In the genomic region with DNA sequence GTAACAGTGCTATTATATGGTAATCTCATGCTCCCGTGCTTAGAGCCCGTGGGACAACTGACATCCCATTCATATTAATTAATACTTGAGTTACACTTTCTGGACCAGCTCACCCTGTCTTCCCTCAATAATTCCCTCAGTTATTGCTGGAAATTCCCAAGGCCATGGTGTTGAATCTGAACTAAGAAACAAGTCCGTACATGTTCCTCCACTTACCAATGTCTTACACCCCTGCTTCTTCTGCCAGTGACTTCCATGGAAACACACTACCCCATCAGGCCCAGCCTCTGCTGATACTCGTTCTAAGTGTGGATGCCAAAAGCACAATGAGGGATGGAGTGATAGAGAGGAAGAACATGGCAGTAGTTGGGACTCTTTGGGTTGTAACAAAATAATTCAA, we compare ENCODE assay signal across 1 cellular context.
TF ChIP-seq lines count a peak whose summit lies in the region.

No MANE protein-coding gene starts in this region.

TF ChIP-seq in H1, 55 proteins besides CTCF, POLR2A, EP300 and RAD21 (continued from another document):
- TF ChIP-seq, protein P1, sequence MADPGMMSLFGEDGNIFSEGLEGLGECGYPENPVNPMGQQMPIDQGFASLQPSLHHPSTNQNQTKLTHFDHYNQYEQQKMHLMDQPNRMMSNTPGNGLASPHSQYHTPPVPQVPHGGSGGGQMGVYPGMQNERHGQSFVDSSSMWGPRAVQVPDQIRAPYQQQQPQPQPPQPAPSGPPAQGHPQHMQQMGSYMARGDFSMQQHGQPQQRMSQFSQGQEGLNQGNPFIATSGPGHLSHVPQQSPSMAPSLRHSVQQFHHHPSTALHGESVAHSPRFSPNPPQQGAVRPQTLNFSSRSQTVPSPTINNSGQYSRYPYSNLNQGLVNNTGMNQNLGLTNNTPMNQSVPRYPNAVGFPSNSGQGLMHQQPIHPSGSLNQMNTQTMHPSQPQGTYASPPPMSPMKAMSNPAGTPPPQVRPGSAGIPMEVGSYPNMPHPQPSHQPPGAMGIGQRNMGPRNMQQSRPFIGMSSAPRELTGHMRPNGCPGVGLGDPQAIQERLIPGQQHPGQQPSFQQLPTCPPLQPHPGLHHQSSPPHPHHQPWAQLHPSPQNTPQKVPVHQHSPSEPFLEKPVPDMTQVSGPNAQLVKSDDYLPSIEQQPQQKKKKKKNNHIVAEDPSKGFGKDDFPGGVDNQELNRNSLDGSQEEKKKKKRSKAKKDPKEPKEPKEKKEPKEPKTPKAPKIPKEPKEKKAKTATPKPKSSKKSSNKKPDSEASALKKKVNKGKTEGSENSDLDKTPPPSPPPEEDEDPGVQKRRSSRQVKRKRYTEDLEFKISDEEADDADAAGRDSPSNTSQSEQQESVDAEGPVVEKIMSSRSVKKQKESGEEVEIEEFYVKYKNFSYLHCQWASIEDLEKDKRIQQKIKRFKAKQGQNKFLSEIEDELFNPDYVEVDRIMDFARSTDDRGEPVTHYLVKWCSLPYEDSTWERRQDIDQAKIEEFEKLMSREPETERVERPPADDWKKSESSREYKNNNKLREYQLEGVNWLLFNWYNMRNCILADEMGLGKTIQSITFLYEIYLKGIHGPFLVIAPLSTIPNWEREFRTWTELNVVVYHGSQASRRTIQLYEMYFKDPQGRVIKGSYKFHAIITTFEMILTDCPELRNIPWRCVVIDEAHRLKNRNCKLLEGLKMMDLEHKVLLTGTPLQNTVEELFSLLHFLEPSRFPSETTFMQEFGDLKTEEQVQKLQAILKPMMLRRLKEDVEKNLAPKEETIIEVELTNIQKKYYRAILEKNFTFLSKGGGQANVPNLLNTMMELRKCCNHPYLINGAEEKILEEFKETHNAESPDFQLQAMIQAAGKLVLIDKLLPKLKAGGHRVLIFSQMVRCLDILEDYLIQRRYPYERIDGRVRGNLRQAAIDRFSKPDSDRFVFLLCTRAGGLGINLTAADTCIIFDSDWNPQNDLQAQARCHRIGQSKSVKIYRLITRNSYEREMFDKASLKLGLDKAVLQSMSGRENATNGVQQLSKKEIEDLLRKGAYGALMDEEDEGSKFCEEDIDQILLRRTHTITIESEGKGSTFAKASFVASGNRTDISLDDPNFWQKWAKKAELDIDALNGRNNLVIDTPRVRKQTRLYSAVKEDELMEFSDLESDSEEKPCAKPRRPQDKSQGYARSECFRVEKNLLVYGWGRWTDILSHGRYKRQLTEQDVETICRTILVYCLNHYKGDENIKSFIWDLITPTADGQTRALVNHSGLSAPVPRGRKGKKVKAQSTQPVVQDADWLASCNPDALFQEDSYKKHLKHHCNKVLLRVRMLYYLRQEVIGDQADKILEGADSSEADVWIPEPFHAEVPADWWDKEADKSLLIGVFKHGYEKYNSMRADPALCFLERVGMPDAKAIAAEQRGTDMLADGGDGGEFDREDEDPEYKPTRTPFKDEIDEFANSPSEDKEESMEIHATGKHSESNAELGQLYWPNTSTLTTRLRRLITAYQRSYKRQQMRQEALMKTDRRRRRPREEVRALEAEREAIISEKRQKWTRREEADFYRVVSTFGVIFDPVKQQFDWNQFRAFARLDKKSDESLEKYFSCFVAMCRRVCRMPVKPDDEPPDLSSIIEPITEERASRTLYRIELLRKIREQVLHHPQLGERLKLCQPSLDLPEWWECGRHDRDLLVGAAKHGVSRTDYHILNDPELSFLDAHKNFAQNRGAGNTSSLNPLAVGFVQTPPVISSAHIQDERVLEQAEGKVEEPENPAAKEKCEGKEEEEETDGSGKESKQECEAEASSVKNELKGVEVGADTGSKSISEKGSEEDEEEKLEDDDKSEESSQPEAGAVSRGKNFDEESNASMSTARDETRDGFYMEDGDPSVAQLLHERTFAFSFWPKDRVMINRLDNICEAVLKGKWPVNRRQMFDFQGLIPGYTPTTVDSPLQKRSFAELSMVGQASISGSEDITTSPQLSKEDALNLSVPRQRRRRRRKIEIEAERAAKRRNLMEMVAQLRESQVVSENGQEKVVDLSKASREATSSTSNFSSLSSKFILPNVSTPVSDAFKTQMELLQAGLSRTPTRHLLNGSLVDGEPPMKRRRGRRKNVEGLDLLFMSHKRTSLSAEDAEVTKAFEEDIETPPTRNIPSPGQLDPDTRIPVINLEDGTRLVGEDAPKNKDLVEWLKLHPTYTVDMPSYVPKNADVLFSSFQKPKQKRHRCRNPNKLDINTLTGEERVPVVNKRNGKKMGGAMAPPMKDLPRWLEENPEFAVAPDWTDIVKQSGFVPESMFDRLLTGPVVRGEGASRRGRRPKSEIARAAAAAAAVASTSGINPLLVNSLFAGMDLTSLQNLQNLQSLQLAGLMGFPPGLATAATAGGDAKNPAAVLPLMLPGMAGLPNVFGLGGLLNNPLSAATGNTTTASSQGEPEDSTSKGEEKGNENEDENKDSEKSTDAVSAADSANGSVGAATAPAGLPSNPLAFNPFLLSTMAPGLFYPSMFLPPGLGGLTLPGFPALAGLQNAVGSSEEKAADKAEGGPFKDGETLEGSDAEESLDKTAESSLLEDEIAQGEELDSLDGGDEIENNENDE (IDR thresholded peaks at IDR 0.05; ENCODE audit: insufficient replicate concordance, low read length): no peak
- no peak for TF ChIP-seq NRF1 (IDR thresholded peaks at IDR 0.05; ENCODE audit: low read depth, low read length)
- TF ChIP-seq, protein P2, sequence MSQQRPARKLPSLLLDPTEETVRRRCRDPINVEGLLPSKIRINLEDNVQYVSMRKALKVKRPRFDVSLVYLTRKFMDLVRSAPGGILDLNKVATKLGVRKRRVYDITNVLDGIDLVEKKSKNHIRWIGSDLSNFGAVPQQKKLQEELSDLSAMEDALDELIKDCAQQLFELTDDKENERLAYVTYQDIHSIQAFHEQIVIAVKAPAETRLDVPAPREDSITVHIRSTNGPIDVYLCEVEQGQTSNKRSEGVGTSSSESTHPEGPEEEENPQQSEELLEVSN (IDR thresholded peaks at IDR 0.05): no peak
